Comparison of ENCODE assay signal across 15 cellular contexts in the genomic region with DNA sequence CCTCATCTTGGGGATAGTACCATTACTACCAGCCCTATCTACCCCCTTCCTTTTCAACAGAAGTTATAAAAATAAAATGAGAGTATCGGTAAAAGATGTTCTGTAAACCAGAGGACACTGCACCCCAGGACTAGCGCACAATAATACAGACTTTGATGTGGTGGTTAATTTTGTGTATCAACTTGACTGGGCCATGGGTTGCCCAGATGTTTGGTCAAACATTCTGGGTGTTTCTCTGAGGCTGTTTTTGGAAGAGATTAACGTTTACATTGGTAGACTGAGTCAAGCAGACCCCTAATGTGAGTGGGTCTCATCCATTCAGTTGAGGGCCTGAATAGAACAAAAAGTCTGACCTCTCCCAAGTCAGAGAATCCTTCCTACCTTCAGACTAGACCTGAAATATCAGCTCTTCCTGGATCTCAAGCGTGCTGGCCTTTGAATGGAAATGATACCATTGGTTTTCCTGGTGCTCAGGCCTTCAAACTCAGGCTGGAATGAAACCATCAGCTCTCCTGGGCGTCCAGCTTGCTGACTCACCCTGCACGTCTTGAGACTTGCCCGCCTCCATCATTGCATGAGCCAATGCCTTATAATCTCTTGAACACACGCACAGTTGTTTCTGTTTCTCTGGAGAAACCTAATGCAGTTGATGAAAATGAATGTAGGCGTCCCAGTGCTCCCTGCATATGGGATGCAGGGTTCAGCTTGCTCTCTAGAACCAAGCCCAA. TPM values are rescaled to one million over a fixed set of nuclear protein-coding genes. Genes with fewer than 3 reads are reported as not detected.
A peak's percentile ranks its signal among the peaks of the same experiment; 100 is the strongest.
DNase-seq lines count a peak whose midpoint lies in the region; ATAC-seq, FAIRE-seq and TF ChIP-seq lines count a peak whose summit lies in the region.
"Had no signal": no experiment of that assay in that cellular context is flagged by ENCODE, and none has a peak within 500 bp of the region (broad histone marks: within the 10 kb centered on the region; RNA-seq: fewer than 3 reads in every experiment).

No MANE protein-coding gene starts in this region.

- H3K27me3 ChIP-seq in adipocyte (replicated peaks; ENCODE audit: control insufficient read depth, insufficient read depth, low read length), result no peaks in the 10 kb centered on the region
- H3K27me3 ChIP-seq: upper lobe of left lung had no signal

- no peak for FAIRE-seq in A549 (lab: Jason Lieb, UNC)
- FAIRE-seq: GM18507 had no signal

- no peak overlapping the region for H3K4me3 ChIP-seq in A549
- no peak overlapping the region for H3K4me3 ChIP-seq in HEK293 (ENCODE audit: low read depth, low read length)
- H3K4me3 ChIP-seq in adipocyte (ENCODE audit: low read length), result no peak overlapping the region
- no peak overlapping the region for H3K4me3 ChIP-seq in fibroblast of pulmonary artery (replicated peaks; ENCODE audit: low read depth, low read length)
- H3K4me3 ChIP-seq: upper lobe of left lung had no signal

- WGBS in A549 (ENCODE audit: missing lambda C conversion rate), result 66% methylated on average over 9 of the region's 9 CpGs

- ATAC-seq in A549 (peak in 1 of 2 experiments; percentile 33; a peak in 2 of 6 replicates), HG02642 (IDR thresholded peaks at IDR 0.05; ENCODE audit: poor library complexity, unreplicated experiment) (no peak), GM19463 (IDR thresholded peaks at IDR 0.05; ENCODE audit: unreplicated experiment) (no peak)

- no peak overlapping the region for H3K9ac ChIP-seq in adipocyte (ENCODE audit: low read length)

- H3K9me3 ChIP-seq in A549, result no peaks in the 10 kb centered on the region
- H3K9me3 ChIP-seq in HEK293 (ENCODE audit: control insufficient read depth, insufficient read depth, low read depth, low read length), result no peaks in the 10 kb centered on the region
- no peaks in the 10 kb centered on the region for H3K9me3 ChIP-seq in adipocyte (ENCODE audit: control insufficient read depth, low read length)
- H3K9me3 ChIP-seq: upper lobe of left lung had no signal

- no peak for TF ChIP-seq CTCF in A549 (IDR thresholded peaks at IDR 0.05)
- TF ChIP-seq CTCF in HEK293 (tag by site-specific recombination; IDR thresholded peaks at IDR 0.05), result no peak
- no peak for TF ChIP-seq CTCF in fibroblast of pulmonary artery (IDR thresholded peaks at IDR 0.05; ENCODE audit: low read length, missing control alignments)

- peak in 1 of 2 experiments; percentile 61 for DNase-seq in A549 (ENCODE audit: low read depth in 1 of 2, low spot score in 1 of 2)
- peak; percentile 69 for DNase-seq in adipocyte (ENCODE audit: low read depth)
- DNase-seq in fibroblast of pulmonary artery (ENCODE audit: low read depth), result peak; percentile 76
- no peak for DNase-seq in pons (ENCODE audit: low spot score)
- no peak for DNase-seq in SW480 (ENCODE audit: low spot score)
- DNase-seq: activated CD8-positive, alpha-beta memory T cell treated with anti-CD3 and anti-CD28 coated beads for 24 hours; activated naive CD4-positive, alpha-beta T cell treated with anti-CD3 and anti-CD28 coated beads, Interleukin-2, amount 10 ng/mL, durations not matched to agents 7 days and 5 days; foreskin melanocyte; NCI-H1417 treated with DMSO at 0.1 percent for 48 hours; stimulated activated CD8-positive, alpha-beta memory T cell treated with anti-CD3 and anti-CD28 coated beads, Interleukin-4, amount 100 ng/mL, for 48 hours; upper lobe of left lung had no signal

- H3K27ac ChIP-seq in A549 (peak overlapping the region in 1 of 2 experiments; percentile 27; a peak in 1 of 6 replicates), HEK293 (ENCODE audit: extremely low read depth, low read depth, low read length) (no peak overlapping the region)
- H3K27ac ChIP-seq: upper lobe of left lung had no signal

- no peak overlapping the region; the same call in 2 of the 3 replicates for H3K4me2 ChIP-seq in A549

- TF ChIP-seq POLR2A in A549 (IDR thresholded peaks at IDR 0.05; ENCODE audit: low read length), result no peak

- POLR2A ChIA-PET in A549 (lab: Yijun Ruan, JAX), result interaction anchor here (1.2 kb wide), 1 partner anchor 11 kb away, joined by 3 read pairs; no protein-coding TSS in a partner anchor
- POLR2A ChIA-PET in HEK293 (lab: Yijun Ruan, JAX), result no interaction called here

- TF ChIP-seq EP300 in A549 (IDR thresholded peaks at IDR 0.05), result no peak

- TF ChIP-seq RAD21 in A549 (conservative IDR thresholded peaks at IDR 0.05 in 1 of 2, IDR thresholded peaks at IDR 0.05 in 1 of 2), result no peak

- H3K36me3 ChIP-seq in HEK293 (ENCODE audit: control insufficient read depth in 2 of 2, insufficient read depth in 1 of 2, low read length in 2 of 2), result peaks cover 0 to 9% of the 10 kb centered on the region in 2 experiments; a peak in 2 of 3 replicates
- no peaks in the 10 kb centered on the region for H3K36me3 ChIP-seq in adipocyte (ENCODE audit: control insufficient read depth, insufficient read depth, low read length, severe bottlenecking)
- H3K36me3 ChIP-seq: upper lobe of left lung had no signal

- peaks cover 23% of the 10 kb centered on the region for H3K4me1 ChIP-seq in A549
- no peaks in the 10 kb centered on the region; the same call in 1 of the 2 replicates for H3K4me1 ChIP-seq in HEK293 (ENCODE audit: control insufficient read depth, insufficient read depth, low read length)
- peaks cover 17% of the 10 kb centered on the region for H3K4me1 ChIP-seq in adipocyte (ENCODE audit: control insufficient read depth, insufficient read depth, low read length)

- CTCF ChIA-PET in A549 (lab: Yijun Ruan, JAX) (interaction anchor here (1.0 to 12.4 kb wide), 4 partner anchors 9 to 763 kb away, joined by 3 to 112 read pairs (median 54); a partner anchor contains a TSS), HEK293 (lab: Yijun Ruan, JAX) (interaction anchor here (1.2 to 2.8 kb wide), 4 partner anchors 10 to 628 kb away, joined by 3 to 18 read pairs (median 4); a partner anchor contains a TSS)

TF ChIP-seq in A549, 52 proteins besides CTCF, POLR2A, EP300 and RAD21:
- TF ChIP-seq FOSL2 (IDR thresholded peaks at IDR 0.05) (no peak), FOSL2 (CRISPR knock-in tag; IDR thresholded peaks at IDR 0.05) (0 out of 2 replicates have a peak, but pooled peaks have one; percentile 8), RNF2 (IDR thresholded peaks at IDR 0.05; ENCODE audit: borderline replicate concordance, low read depth) (no peak)

TF ChIP-seq in HEK293, 187 proteins besides CTCF, POLR2A, EP300 and RAD21:
- TF ChIP-seq ZNF600 (tag by site-specific recombination; IDR thresholded peaks at IDR 0.05) (0 out of 2 replicates have a peak, but pooled peaks have one; percentile 38), ZSCAN30 (tag by site-specific recombination; IDR thresholded peaks at IDR 0.05) (no peak), ZSCAN16 (tag by site-specific recombination; IDR thresholded peaks at IDR 0.05) (no peak), ZNF544 (tag by site-specific recombination; IDR thresholded peaks at IDR 0.05) (no peak), ZSCAN23 (tag by site-specific recombination; IDR thresholded peaks at IDR 0.05) (no peak), ZNF274 (IDR thresholded peaks at IDR 0.05; ENCODE audit: low read length) (no peak), ZNF274 (tag by site-specific recombination; IDR thresholded peaks at IDR 0.05; ENCODE audit: borderline replicate concordance) (no peak), ZNF623 (tag by site-specific recombination; IDR thresholded peaks at IDR 0.05) (no peak), ZBTB17 (tag by site-specific recombination; IDR thresholded peaks at IDR 0.05) (peak; percentile 63), ZNF416 (tag by site-specific recombination; IDR thresholded peaks at IDR 0.05) (peak; percentile 96)

RNA-seq across cellular contexts. Expression of a gene that starts 10.1 kb away (rescaled TPM):
- polyA plus RNA-seq in A549 (2011; rRNA removed) (11.1 and 12.7 TPM in 2 replicates), A549 (2017; fragmentation: RNase III; extraction: RNeasy Plus Mini Kit Qiagen cat#74134 plus additional on column Dnase treatment) (21.7 to 22.1 TPM (median 21.9 TPM) in 3 replicates)
- 22.5 and 27.6 TPM in 2 replicates for polyA plus RNA-seq in A549 (2012; cell fraction: cytosol; rRNA removed)
- polyA plus RNA-seq in A549 (2012; cell fraction: nucleus; rRNA removed), result 34.9 and 38.8 TPM in 2 replicates
- 4.3 and 6.7 TPM in 2 replicates for polyA minus RNA-seq in A549 (2011; rRNA and poly(A)+ RNA removed)

RNA-seq across cellular contexts. Expression of a gene that starts 19.8 kb away (rescaled TPM):
- polyA plus RNA-seq in A549 (2011; rRNA removed) (7.4 and 9.5 TPM in 2 replicates), A549 (2017; fragmentation: RNase III; extraction: RNeasy Plus Mini Kit Qiagen cat#74134 plus additional on column Dnase treatment) (9.6 to 11.2 TPM (median 11.1 TPM) in 3 replicates)
- polyA plus RNA-seq in A549 (2012; cell fraction: cytosol; rRNA removed), result 23.7 and 26.1 TPM in 2 replicates
- polyA plus RNA-seq in A549 (2012; cell fraction: nucleus; rRNA removed), result 29.0 and 32.4 TPM in 2 replicates
- 11.7 and 20.5 TPM in 2 replicates for polyA minus RNA-seq in A549 (2011; rRNA and poly(A)+ RNA removed)

Comparison
In these comparisons a context has a peak if more than half of its experiments do, and no peak if none do; other contexts are left out.
1. DNase-seq: peak in adipocyte (single experiment) and fibroblast of pulmonary artery (single experiment); none in pons (single experiment) and SW480 (single experiment).